10 cellular contexts compared by ENCODE assay signal in genomic region chr4:102535398-102536082, GRCh38. TPM values are rescaled to one million over a fixed set of nuclear protein-coding genes. Genes with fewer than 3 reads are reported as not detected.
DNase-seq lines count a peak whose midpoint lies in the region; ATAC-seq, FAIRE-seq and TF ChIP-seq lines count a peak whose summit lies in the region.
"Had no signal": no experiment of that assay in that cellular context is flagged by ENCODE, and none has a peak within 500 bp of the region (broad histone marks: within the 10 kb centered on the region; RNA-seq: fewer than 3 reads in every experiment).

No MANE protein-coding gene starts in this region.

- no peak overlapping the region for H3K27ac ChIP-seq in tibial artery
- no peak overlapping the region for H3K27ac ChIP-seq in vagina

- peak; percentile 58 for ATAC-seq in GM21576 (IDR thresholded peaks at IDR 0.05; ENCODE audit: unreplicated experiment)

- no peak for FAIRE-seq in HTR-8/SVneo (lab: Jason Lieb, UNC)
- FAIRE-seq: islet of Langerhans, TTC549 had no signal

- DNase-seq in GM04504 (ENCODE audit: low read depth) (peak; percentile 9), HTR-8/SVneo (ENCODE audit: insufficient read length, low spot score) (peak; percentile 10), fibroblast of mammary gland (ENCODE audit: low read depth) (peak; percentile 84), tibial artery (no peak), vagina (ENCODE audit: extremely low spot score in 2 of 2) (no peak), cerebellar cortex (ENCODE audit: low spot score) (no peak), NCI-H1105 (lab: John Stamatoyannopoulos, UW) (no peak)

- H3K4me3 ChIP-seq in fibroblast of mammary gland (ENCODE audit: control insufficient read depth, low read depth, low read length): no peak overlapping the region
- H3K4me3 ChIP-seq in tibial artery: no peak overlapping the region
- H3K4me3 ChIP-seq in vagina: no peak overlapping the region

- peaks cover 6 to 18% (median 7%) of the 10 kb centered on the region in 3 donors for H3K36me3 ChIP-seq in tibial artery
- H3K36me3 ChIP-seq in vagina: peaks cover 0 to 11% of the 10 kb centered on the region in 2 donors

- intact Hi-C loops in tibial artery (cut with DNase I; ENCODE audit: low total_unique reads) (no loop called here), vagina (cut with DNase I) (no loop called here)

- no peak for TF ChIP-seq CTCF in fibroblast of mammary gland (conservative IDR thresholded peaks at IDR 0.05; ENCODE audit: control insufficient read depth, insufficient read depth, low read depth, low read length)
- TF ChIP-seq CTCF in tibial artery (IDR thresholded peaks at IDR 0.05): no peak
- no peak for TF ChIP-seq CTCF in vagina (IDR thresholded peaks at IDR 0.05)

- H3K4me1 ChIP-seq in tibial artery: no peaks in the 10 kb centered on the region
- peaks cover 13% of the 10 kb centered on the region for H3K4me1 ChIP-seq in vagina

- H3K27me3 ChIP-seq in tibial artery (no peaks in the 10 kb centered on the region), vagina (no peaks in the 10 kb centered on the region)

- H3K9me3 ChIP-seq in tibial artery (no peaks in the 10 kb centered on the region), vagina (no peaks in the 10 kb centered on the region)

- TF ChIP-seq POLR2A in vagina (IDR thresholded peaks at IDR 0.05): no peak

RNA-seq across cellular contexts. Expression of gene NFKB1, which starts 34.4 kb away (rescaled TPM):
- total RNA-seq in vagina: 38.5 TPM

Comparison
In these comparisons a context has a peak if more than half of its experiments do, and no peak if none do; other contexts are left out.
1. DNase-seq: peak in GM04504 (single experiment), HTR-8/SVneo (single experiment) and fibroblast of mammary gland (single experiment); none in tibial artery (0 of 2), vagina (0 of 2), cerebellar cortex (single experiment) and NCI-H1105 (single experiment).